25 cellular contexts compared by ENCODE assay signal in the genomic region with DNA sequence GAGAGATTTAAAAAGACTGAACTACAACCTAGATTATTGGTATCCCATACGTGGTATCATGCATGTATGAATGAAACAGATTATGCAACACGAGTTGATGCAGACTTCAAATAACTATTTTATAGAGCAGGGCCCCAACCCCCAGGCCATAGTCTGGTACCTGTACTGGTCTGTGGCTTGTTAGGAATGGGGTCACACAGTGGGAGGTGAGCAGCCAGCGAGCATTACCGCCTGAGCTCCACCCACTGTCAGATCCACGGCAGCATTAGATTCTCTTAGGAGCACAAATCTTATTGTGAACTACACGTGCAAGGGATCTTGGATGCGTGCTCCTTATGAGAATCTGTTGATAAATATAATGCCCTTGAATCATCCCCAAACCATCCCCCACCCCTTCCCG.
"Had no signal": no experiment of that assay in that cellular context is flagged by ENCODE, and none has a peak within 500 bp of the region (broad histone marks: within the 10 kb centered on the region; RNA-seq: fewer than 3 reads in every experiment).

No MANE protein-coding gene starts in this region.

- DNase-seq: dermis blood vessel endothelial cell; effector memory CD4-positive, alpha-beta T cell; erythroblast; esophagus squamous epithelium; foreskin melanocyte; hypothalamus; kidney; mesenchymal stem cell; midbrain; naive thymus-derived CD4-positive, alpha-beta T cell; nucleus accumbens; right cardiac atrium; sigmoid colon; stimulated activated CD4-positive, alpha-beta T cell treated with anti-CD3 and anti-CD28 coated beads, Interleukin-2, amount 100 ng/mL, for 24 hours; stimulated activated CD4-positive, alpha-beta T cell treated with anti-CD3 and anti-CD28 coated beads, Interleukin-4, amount 100 ng/mL, for 4 hours; stimulated activated naive CD8-positive, alpha-beta T cell treated with anti-CD3 and anti-CD28 coated beads, Interleukin-15, Interleukin-2, amounts not matched to agents 100 U/mL and 50 U/mL, for 24 hours; substantia nigra; testis; tibial artery had no signal

- H3K36me3 ChIP-seq: esophagus squamous epithelium, prostate gland, sigmoid colon, tibial artery had no signal

- H3K4me1 Mint-ChIP-seq: naive thymus-derived CD4-positive, alpha-beta T cell; nephron; stimulated activated memory B cell treated with anti-CD40 and anti-IgM and Interleukin-4, amounts not matched to agents 10 μg/mL and 1 μg/mL and 100 μg/mL, for 72 hours had no signal

- H3K9me3 ChIP-seq: esophagus squamous epithelium, prostate gland, testis, tibial artery had no signal

- H3K27me3 ChIP-seq: esophagus squamous epithelium, sigmoid colon, testis, tibial artery had no signal

- ATAC-seq: left lobe of liver; naive thymus-derived CD4-positive, alpha-beta T cell; right cardiac atrium; stimulated activated memory B cell treated with anti-CD40 and anti-IgM and Interleukin-4, amounts not matched to agents 10 μg/mL and 1 μg/mL and 100 μg/mL, for 72 hours; stimulated activated naive CD8-positive, alpha-beta T cell treated with anti-CD3 and anti-CD28 coated beads, Interleukin-15, Interleukin-2, amounts not matched to agents 100 U/mL and 50 U/mL, for 24 hours had no signal

- H3K27ac ChIP-seq: coronary artery, esophagus squamous epithelium, prostate gland, sigmoid colon, testis, tibial artery had no signal

- H3K4me3 ChIP-seq: coronary artery, esophagus squamous epithelium, prostate gland, sigmoid colon, testis, tibial artery had no signal

- H3K4me1 ChIP-seq: esophagus squamous epithelium, prostate gland, sigmoid colon, testis had no signal

- H3K4me3 Mint-ChIP-seq: naive thymus-derived CD4-positive, alpha-beta T cell; nephron; stimulated activated memory B cell treated with anti-CD40 and anti-IgM and Interleukin-4, amounts not matched to agents 10 μg/mL and 1 μg/mL and 100 μg/mL, for 72 hours; type B pancreatic cell had no signal

- H3K27ac Mint-ChIP-seq: naive thymus-derived CD4-positive, alpha-beta T cell; nephron; stimulated activated memory B cell treated with anti-CD40 and anti-IgM and Interleukin-4, amounts not matched to agents 10 μg/mL and 1 μg/mL and 100 μg/mL, for 72 hours; type B pancreatic cell had no signal

- H3K9me3 Mint-ChIP-seq: stimulated activated memory B cell treated with anti-CD40 and anti-IgM and Interleukin-4, amounts not matched to agents 10 μg/mL and 1 μg/mL and 100 μg/mL, for 72 hours had no signal

- H3K36me3 Mint-ChIP-seq: naive thymus-derived CD4-positive, alpha-beta T cell; stimulated activated memory B cell treated with anti-CD40 and anti-IgM and Interleukin-4, amounts not matched to agents 10 μg/mL and 1 μg/mL and 100 μg/mL, for 72 hours; type B pancreatic cell had no signal

- H3K27me3 Mint-ChIP-seq: stimulated activated memory B cell treated with anti-CD40 and anti-IgM and Interleukin-4, amounts not matched to agents 10 μg/mL and 1 μg/mL and 100 μg/mL, for 72 hours had no signal
